Comparison of ENCODE assay signal across 1 cellular context in the genomic region with DNA sequence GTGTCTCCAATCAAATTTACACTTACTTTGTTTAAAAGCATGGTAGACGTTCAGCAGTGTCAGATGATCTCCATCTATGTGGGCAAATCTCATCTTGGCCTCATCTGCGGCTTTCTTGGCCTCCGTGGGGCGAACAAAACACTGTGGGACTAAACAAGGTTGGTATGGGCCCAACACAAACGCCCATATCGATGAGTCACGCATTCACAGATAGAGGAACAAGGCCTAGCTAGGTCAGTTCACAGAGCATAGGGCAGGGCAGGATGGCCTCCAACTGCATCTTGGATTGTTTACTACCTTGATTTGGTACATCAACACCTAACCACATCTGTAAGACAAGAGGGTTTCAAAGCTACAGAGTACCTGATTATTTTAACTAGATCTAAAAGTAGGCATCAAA.
TF ChIP-seq lines count a peak whose summit lies in the region.

No MANE protein-coding gene starts in this region.

TF ChIP-seq in SK-N-SH, 30 proteins besides CTCF, POLR2A, EP300 and RAD21 (continued from another document):
- no peak for TF ChIP-seq REST (IDR thresholded peaks at IDR 0.05; ENCODE audit: low read depth, low read length)
- no peak for TF ChIP-seq NRF1 (IDR thresholded peaks at IDR 0.05; ENCODE audit: low read depth, low read length)
- no peak for TF ChIP-seq POLR2AphosphoS5 (IDR thresholded peaks at IDR 0.05; ENCODE audit: low read depth, low read length)
- TF ChIP-seq TAF1 (IDR thresholded peaks at IDR 0.05; ENCODE audit: borderline replicate concordance, low read depth, low read length), result no peak
- no peak for TF ChIP-seq FOXM1 (IDR thresholded peaks at IDR 0.05; ENCODE audit: low read depth)
- TF ChIP-seq EZH2phosphoT487 (IDR thresholded peaks at IDR 0.05; ENCODE audit: borderline replicate concordance, low read depth), result no peak
- TF ChIP-seq, protein P1, sequence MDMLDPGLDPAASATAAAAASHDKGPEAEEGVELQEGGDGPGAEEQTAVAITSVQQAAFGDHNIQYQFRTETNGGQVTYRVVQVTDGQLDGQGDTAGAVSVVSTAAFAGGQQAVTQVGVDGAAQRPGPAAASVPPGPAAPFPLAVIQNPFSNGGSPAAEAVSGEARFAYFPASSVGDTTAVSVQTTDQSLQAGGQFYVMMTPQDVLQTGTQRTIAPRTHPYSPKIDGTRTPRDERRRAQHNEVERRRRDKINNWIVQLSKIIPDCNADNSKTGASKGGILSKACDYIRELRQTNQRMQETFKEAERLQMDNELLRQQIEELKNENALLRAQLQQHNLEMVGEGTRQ (IDR thresholded peaks at IDR 0.05; ENCODE audit: borderline replicate concordance, low read depth, low read length), result no peak
- TF ChIP-seq, protein P2, sequence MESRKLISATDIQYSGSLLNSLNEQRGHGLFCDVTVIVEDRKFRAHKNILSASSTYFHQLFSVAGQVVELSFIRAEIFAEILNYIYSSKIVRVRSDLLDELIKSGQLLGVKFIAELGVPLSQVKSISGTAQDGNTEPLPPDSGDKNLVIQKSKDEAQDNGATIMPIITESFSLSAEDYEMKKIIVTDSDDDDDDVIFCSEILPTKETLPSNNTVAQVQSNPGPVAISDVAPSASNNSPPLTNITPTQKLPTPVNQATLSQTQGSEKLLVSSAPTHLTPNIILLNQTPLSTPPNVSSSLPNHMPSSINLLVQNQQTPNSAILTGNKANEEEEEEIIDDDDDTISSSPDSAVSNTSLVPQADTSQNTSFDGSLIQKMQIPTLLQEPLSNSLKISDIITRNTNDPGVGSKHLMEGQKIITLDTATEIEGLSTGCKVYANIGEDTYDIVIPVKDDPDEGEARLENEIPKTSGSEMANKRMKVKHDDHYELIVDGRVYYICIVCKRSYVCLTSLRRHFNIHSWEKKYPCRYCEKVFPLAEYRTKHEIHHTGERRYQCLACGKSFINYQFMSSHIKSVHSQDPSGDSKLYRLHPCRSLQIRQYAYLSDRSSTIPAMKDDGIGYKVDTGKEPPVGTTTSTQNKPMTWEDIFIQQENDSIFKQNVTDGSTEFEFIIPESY (IDR thresholded peaks at IDR 0.05; ENCODE audit: borderline replicate concordance, low read depth), result no peak
- TF ChIP-seq RCOR1 (IDR thresholded peaks at IDR 0.05; ENCODE audit: low read length), result no peak
- TF ChIP-seq, protein P3, sequence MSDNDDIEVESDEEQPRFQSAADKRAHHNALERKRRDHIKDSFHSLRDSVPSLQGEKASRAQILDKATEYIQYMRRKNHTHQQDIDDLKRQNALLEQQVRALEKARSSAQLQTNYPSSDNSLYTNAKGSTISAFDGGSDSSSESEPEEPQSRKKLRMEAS (IDR thresholded peaks at IDR 0.05; ENCODE audit: low read depth), result no peak
- TF ChIP-seq CHD2 (IDR thresholded peaks at IDR 0.05; ENCODE audit: low read length, partially characterized antibody), result no peak
- no peak for TF ChIP-seq GABPA (IDR thresholded peaks at IDR 0.05; ENCODE audit: low read depth)
- no peak for TF ChIP-seq MXI1 (IDR thresholded peaks at IDR 0.05; ENCODE audit: low read depth, low read length)
- no peak for TF ChIP-seq RXRA (IDR thresholded peaks at IDR 0.05; ENCODE audit: borderline replicate concordance, low read depth)
